14 cellular contexts compared by ENCODE assay signal in the genomic region with DNA sequence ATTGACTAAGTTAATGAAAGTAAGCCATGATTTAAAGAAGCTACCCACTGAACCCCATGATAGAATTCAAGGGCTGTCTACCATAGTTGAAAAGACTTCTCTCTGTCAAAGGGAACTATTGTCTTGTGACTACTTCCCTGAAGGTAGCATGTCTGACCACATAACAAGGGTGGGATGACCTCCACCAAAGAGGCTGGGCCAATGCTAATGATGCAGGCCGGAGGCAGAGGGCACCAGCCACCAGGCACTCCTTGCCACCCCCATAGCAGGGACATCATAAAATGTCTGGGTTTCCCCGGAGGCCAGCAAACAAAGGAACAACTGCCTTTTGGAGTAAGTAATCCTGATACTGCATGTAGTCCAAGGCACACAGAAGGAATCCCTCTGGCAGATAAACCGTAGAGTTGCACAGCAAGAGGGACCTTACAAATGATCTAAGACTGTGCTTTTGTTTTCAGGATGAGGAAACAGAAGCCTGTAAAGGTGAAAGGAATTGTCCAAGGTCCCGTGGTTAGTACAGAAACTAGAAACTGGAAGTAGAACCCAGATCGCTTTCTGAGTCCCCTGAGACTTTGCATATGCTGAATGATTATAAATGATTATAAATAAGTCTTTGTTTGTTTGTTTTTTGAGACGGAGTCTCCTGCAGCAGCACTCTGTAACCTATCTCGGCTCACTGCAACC. TPM values are rescaled to one million over a fixed set of nuclear protein-coding genes. Genes with fewer than 3 reads are reported as not detected.
DNase-seq lines count a peak whose midpoint lies in the region; ATAC-seq and TF ChIP-seq lines count a peak whose summit lies in the region.
"Had no signal": no experiment of that assay in that cellular context is flagged by ENCODE, and none has a peak within 500 bp of the region (broad histone marks: within the 10 kb centered on the region; RNA-seq: fewer than 3 reads in every experiment).

No MANE protein-coding gene starts in this region.

- no peak for TF ChIP-seq CTCF in activated B cell treated with CpG ODN at 0.5 μM for 24 hours (IDR thresholded peaks at IDR 0.05)
- TF ChIP-seq CTCF in brain microvascular endothelial cell (IDR thresholded peaks at IDR 0.05; ENCODE audit: low read depth, low read length, missing control alignments): no peak
- no peak for TF ChIP-seq CTCF in A673 (conservative IDR thresholded peaks at IDR 0.05; ENCODE audit: low read depth, low read length)

- no peak overlapping the region for H3K4me3 ChIP-seq in brain microvascular endothelial cell (ENCODE audit: low read depth, low read length)
- no peak overlapping the region for H3K4me3 ChIP-seq in A673 (ENCODE audit: low read depth, low read length, poor library complexity, severe bottlenecking)
- no peak overlapping the region for H3K4me3 ChIP-seq in mesenchymal stem cell (ENCODE audit: insufficient read depth in 1 of 2, low read depth in 1 of 2, low read length in 2 of 2)
- H3K4me3 ChIP-seq: adrenal gland, right lobe of liver, vagina had no signal

- BruUV-seq in A673 (replicated peaks; lab: Mats Ljungman, UMichigan): no TSS peak

- no peak overlapping the region for H3K4me3 Mint-ChIP-seq in activated B cell treated with CpG ODN at 0.5 μM for 24 hours

- no peak overlapping the region for H4K8ac ChIP-seq in mesenchymal stem cell (ENCODE audit: low read length)

- H3K27ac Mint-ChIP-seq in activated B cell treated with CpG ODN at 0.5 μM for 24 hours: no peak overlapping the region

- no peak overlapping the region for H4K91ac ChIP-seq in mesenchymal stem cell (ENCODE audit: low read length)

- no peak for DNase-seq in activated B cell treated with CpG ODN at 0.5 μM for 24 hours
- DNase-seq in brain microvascular endothelial cell: no peak
- DNase-seq in T1000 (lab: John Stamatoyannopoulos, UW): no peak
- DNase-seq in A673 (ENCODE audit: low spot score): no peak
- no peak for DNase-seq in mesenchymal stem cell
- DNase-seq: activated CD4-positive, alpha-beta T cell treated with anti-CD3 and anti-CD28 coated beads, Interleukin-2, amount 50 U/mL, for 4 hours; adrenal gland; NCI-H345; right lobe of liver; SK-N-SH had no signal

- no peak overlapping the region for H3K4me2 ChIP-seq in mesenchymal stem cell (ENCODE audit: low read length, poor library complexity, severe bottlenecking)
- H3K4me2 ChIP-seq: SK-N-SH had no signal

- H3K36me3 Mint-ChIP-seq in activated B cell treated with CpG ODN at 0.5 μM for 24 hours (ENCODE audit: low read depth): no peaks in the 10 kb centered on the region

- no peak overlapping the region for H2AK5ac ChIP-seq in mesenchymal stem cell (ENCODE audit: low read length, severe bottlenecking)

- H2BK120ac ChIP-seq in mesenchymal stem cell (ENCODE audit: low read depth, low read length): no peak overlapping the region

- H3K27ac ChIP-seq in brain microvascular endothelial cell (no peak overlapping the region), A673 (ENCODE audit: low read depth, low read length, poor library complexity, severe bottlenecking) (no peak overlapping the region), mesenchymal stem cell (ENCODE audit: low read length, poor library complexity, severe bottlenecking) (no peak overlapping the region)
- H3K27ac ChIP-seq: adrenal gland, right lobe of liver, vagina had no signal

- peaks cover 17% of the 10 kb centered on the region for H3K4me1 Mint-ChIP-seq in activated B cell treated with CpG ODN at 0.5 μM for 24 hours

- no peak overlapping the region for H3K14ac ChIP-seq in mesenchymal stem cell (ENCODE audit: low read length in 2 of 2)

- 89% methylated on average over 5 of the region's 7 CpGs for WGBS in mesenchymal stem cell

- peak; percentile 79 for ATAC-seq in GM18868 (IDR thresholded peaks at IDR 0.05; ENCODE audit: unreplicated experiment)
- peak; percentile 67 for ATAC-seq in GM21737 (IDR thresholded peaks at IDR 0.05; ENCODE audit: unreplicated experiment)
- ATAC-seq in HG03280 (IDR thresholded peaks at IDR 0.05; ENCODE audit: unreplicated experiment): peak; percentile 77
- ATAC-seq in activated B cell treated with CpG ODN at 0.5 μM for 24 hours (ENCODE audit: low read depth): peak; percentile 54
- ATAC-seq: right lobe of liver had no signal

- in situ Hi-C loops in brain microvascular endothelial cell (cut with HindIII; ENCODE audit: low pct_ligation_motif_present, low sequenced_read_pairs): no loop called here

- no peak overlapping the region for H3K9ac ChIP-seq in mesenchymal stem cell (ENCODE audit: low read length)
- H3K9ac ChIP-seq: SK-N-SH had no signal

- no peaks in the 10 kb centered on the region for H3K79me1 ChIP-seq in mesenchymal stem cell (replicated peaks; ENCODE audit: low read length, poor library complexity, severe bottlenecking)

- no peaks in the 10 kb centered on the region for H3K4me1 ChIP-seq in A673 (ENCODE audit: insufficient read depth, low read length, poor library complexity, severe bottlenecking)
- no peaks in the 10 kb centered on the region for H3K4me1 ChIP-seq in mesenchymal stem cell (ENCODE audit: control insufficient read depth, insufficient read depth, low read depth, low read length)
- H3K4me1 ChIP-seq: adrenal gland, right lobe of liver, vagina had no signal

- H2BK15ac ChIP-seq in mesenchymal stem cell (ENCODE audit: low read depth, poor library complexity, severe bottlenecking): no peak overlapping the region

- no peak overlapping the region for H3K18ac ChIP-seq in mesenchymal stem cell (ENCODE audit: low read depth in 1 of 2, low read length in 2 of 2)

- no peaks in the 10 kb centered on the region for H3K27me3 Mint-ChIP-seq in activated B cell treated with CpG ODN at 0.5 μM for 24 hours

- CTCF ChIA-PET in activated B cell treated with CpG ODN at 0.5 μM for 24 hours (lab: Charles Lee): interaction anchor here (0.6 kb wide), 1 partner anchor 148 kb away, joined by 3 read pairs; no protein-coding TSS in a partner anchor
- CTCF ChIA-PET in A673 (lab: Charles Lee): no interaction called here

- no peaks in the 10 kb centered on the region for H3K9me3 ChIP-seq in A673 (ENCODE audit: low read depth, low read length, poor library complexity, severe bottlenecking)
- H3K9me3 ChIP-seq in mesenchymal stem cell (ENCODE audit: control insufficient read depth, low read length): no peaks in the 10 kb centered on the region
- H3K9me3 ChIP-seq: adrenal gland, right lobe of liver, SK-N-SH, vagina had no signal

- POLR2A ChIA-PET in activated B cell treated with CpG ODN at 0.5 μM for 24 hours (lab: Charles Lee): interaction anchor here (0.6 kb wide), 1 partner anchor 1302 kb away, joined by 3 read pairs; no protein-coding TSS in a partner anchor
- POLR2A ChIA-PET in A673 (lab: Charles Lee; ENCODE audit: low non-redundant PET): no interaction called here

- H3K36me3 ChIP-seq in brain microvascular endothelial cell (replicated peaks) (no peaks in the 10 kb centered on the region), A673 (ENCODE audit: insufficient read depth, low read length, poor library complexity, severe bottlenecking) (no peaks in the 10 kb centered on the region), mesenchymal stem cell (ENCODE audit: control insufficient read depth in 1 of 2, insufficient read depth in 2 of 2, low read depth in 1 of 2, low read length in 2 of 2) (no peaks in the 10 kb centered on the region)
- H3K36me3 ChIP-seq: adrenal gland, right lobe of liver, vagina had no signal

- no peak overlapping the region for H2AFZ ChIP-seq in mesenchymal stem cell (ENCODE audit: low read depth, low read length)

- H3K9me3 Mint-ChIP-seq in activated B cell treated with CpG ODN at 0.5 μM for 24 hours: no peaks in the 10 kb centered on the region

- H2BK5ac ChIP-seq in mesenchymal stem cell (ENCODE audit: low read depth, low read length, poor library complexity, severe bottlenecking): no peak overlapping the region

- H3K4ac ChIP-seq in mesenchymal stem cell (ENCODE audit: low read depth in 1 of 2, low read length in 2 of 2): no peak overlapping the region

- H3K23ac ChIP-seq in mesenchymal stem cell (ENCODE audit: low read length in 2 of 2): no peak overlapping the region

- H2BK12ac ChIP-seq in mesenchymal stem cell (ENCODE audit: low read length in 2 of 2): no peak overlapping the region

- intact Hi-C loops in activated B cell treated with CpG ODN at 0.5 μM for 24 hours (cut with micrococcal nuclease): no loop called here
- intact Hi-C loops in A673 (cut with micrococcal nuclease; ENCODE audit: unreplicated experiment): no loop called here

- H3K27me3 ChIP-seq in brain microvascular endothelial cell (replicated peaks) (no peaks in the 10 kb centered on the region), A673 (replicated peaks; ENCODE audit: insufficient read depth, low read depth, low read length, poor library complexity) (no peaks in the 10 kb centered on the region), mesenchymal stem cell (ENCODE audit: control insufficient read depth in 1 of 2, insufficient read depth in 1 of 2, low read length in 2 of 2) (peaks cover 0 to 5% of the 10 kb centered on the region in 2 experiments)
- H3K27me3 ChIP-seq: adrenal gland, right lobe of liver, vagina had no signal

RNA-seq across cellular contexts. Expression of a gene that starts 33.5 kb away (rescaled TPM):
- 88.5 and 97.3 TPM in 2 replicates for total RNA-seq in activated B cell treated with CpG ODN at 0.5 μM for 24 hours
- total RNA-seq in A673 (2021): 12.5 and 14.1 TPM in 2 replicates
- polyA plus RNA-seq in mesenchymal stem cell (2013, experiment 1 of 2): 8.1 TPM
- 8.0 TPM for polyA plus RNA-seq in mesenchymal stem cell (2013, experiment 2 of 2)
